ENCODE assay signal across 11 cellular contexts in the genomic region with DNA sequence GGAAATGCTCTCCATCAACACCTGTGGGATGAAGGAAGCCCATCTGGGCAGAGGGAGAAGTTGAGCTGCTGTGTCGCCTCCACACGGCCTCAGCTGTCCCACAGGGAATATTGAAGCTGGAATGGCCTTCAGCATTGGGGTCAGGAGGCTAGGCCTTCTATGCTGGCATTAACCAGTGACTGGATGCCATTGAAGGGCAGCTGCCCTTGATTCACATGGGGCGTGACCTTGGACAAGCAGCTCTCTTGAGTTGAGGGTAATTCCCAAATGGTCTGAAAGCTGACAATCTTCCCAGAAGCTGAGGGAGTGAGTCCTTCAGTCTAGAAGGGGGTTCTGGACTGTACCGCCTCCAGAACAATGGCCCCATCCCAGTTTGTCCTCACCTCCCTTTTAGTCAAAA. TPM values are rescaled to one million over a fixed set of nuclear protein-coding genes. Genes with fewer than 3 reads are reported as not detected.
A peak's percentile ranks its signal among the peaks of the same experiment; 100 is the strongest.
DNase-seq lines count a peak whose midpoint lies in the region; ATAC-seq and TF ChIP-seq lines count a peak whose summit lies in the region.
"Had no signal": no experiment of that assay in that cellular context is flagged by ENCODE, and none has a peak within 500 bp of the region (broad histone marks: within the 10 kb centered on the region; RNA-seq: fewer than 3 reads in every experiment).

No MANE protein-coding gene starts in this region.

- H3K9me2 ChIP-seq in HCT116 (ENCODE audit: insufficient read depth), result no peaks in the 10 kb centered on the region
- H3K9me2 ChIP-seq in hepatocyte (replicated peaks; ENCODE audit: insufficient read depth), result no peaks in the 10 kb centered on the region

- no peaks in the 10 kb centered on the region for H3K9me3 ChIP-seq in HCT116 (ENCODE audit: control insufficient read depth in 1 of 2, insufficient read depth in 1 of 2, low read depth in 1 of 2, low read length in 2 of 2)
- H3K9me3 ChIP-seq in hepatocyte (ENCODE audit: low read depth), result no peaks in the 10 kb centered on the region
- no peaks in the 10 kb centered on the region for H3K9me3 ChIP-seq in smooth muscle cell (replicated peaks; ENCODE audit: low read depth)
- no peaks in the 10 kb centered on the region for H3K9me3 ChIP-seq in MG63
- H3K9me3 ChIP-seq: ovary had no signal

- ATAC-seq in HCT116 (no peak), GM19463 (IDR thresholded peaks at IDR 0.05; ENCODE audit: unreplicated experiment) (no peak), HG02642 (IDR thresholded peaks at IDR 0.05; ENCODE audit: poor library complexity, unreplicated experiment) (no peak)

- H3K79me2 ChIP-seq in HCT116 (ENCODE audit: insufficient read depth, low read length), result peaks cover 15% of the 10 kb centered on the region; the same call in 1 of the 2 replicates
- peaks cover 28% of the 10 kb centered on the region for H3K79me2 ChIP-seq in hepatocyte
- H3K79me2 ChIP-seq in smooth muscle cell (ENCODE audit: low read depth), result peaks cover 18% of the 10 kb centered on the region

- DNase-seq in HCT116 (ENCODE audit: low read depth, low spot score) (no peak), hepatocyte (ENCODE audit: low spot score) (no peak), smooth muscle cell (lab: John Stamatoyannopoulos, UW; ENCODE audit: unreplicated experiment) (no peak), MG63 (no peak), CD1c-positive myeloid dendritic cell (ENCODE audit: extremely low spot score) (no peak)
- DNase-seq: NCI-H1694 had no signal

- H4K20me1 ChIP-seq in HCT116 (ENCODE audit: insufficient read depth) (no peaks in the 10 kb centered on the region), hepatocyte (ENCODE audit: insufficient read depth, poor library complexity, severe bottlenecking) (no peaks in the 10 kb centered on the region), smooth muscle cell (ENCODE audit: low read depth) (peaks cover 59% of the 10 kb centered on the region)

- H3K36me3 ChIP-seq in HCT116 (ENCODE audit: control insufficient read depth in 1 of 2, insufficient read depth in 2 of 2, low read length in 2 of 2) (peaks cover 7 to 12% of the 10 kb centered on the region in 2 experiments; a peak in 3 of 4 replicates), hepatocyte (replicated peaks; ENCODE audit: insufficient read depth, low read depth) (no peaks in the 10 kb centered on the region), smooth muscle cell (ENCODE audit: low read depth) (no peaks in the 10 kb centered on the region), MG63 (peaks cover 85% of the 10 kb centered on the region)
- H3K36me3 ChIP-seq: ovary had no signal

- H2AFZ ChIP-seq in HCT116 (ENCODE audit: low read depth, low read length, poor library complexity, severe bottlenecking) (no peak overlapping the region), hepatocyte (no peak overlapping the region), smooth muscle cell (ENCODE audit: low read depth) (no peak overlapping the region)

- RAD21 ChIA-PET in HCT116 (lab: Charles Lee; ENCODE audit: low non-redundant PET in 1 of 2, low total read pairs in 2 of 2, uncharacterized antibody in 2 of 2, unreplicated experiment in 2 of 2), result no interaction called here

- H3K27ac ChIP-seq in HCT116 (ENCODE audit: low read depth, low read length) (peak overlapping the region; percentile 95), VCaP (peak overlapping the region; percentile 79), hepatocyte (no peak overlapping the region), smooth muscle cell (ENCODE audit: low read depth) (no peak overlapping the region)

- POLR2A ChIA-PET in HCT116 (lab: Charles Lee), result interaction anchor here (0.9 kb wide), 1 partner anchor 13 kb away, joined by 3 read pairs; no protein-coding TSS in a partner anchor

- H3K4me2 ChIP-seq in HCT116 (ENCODE audit: low read length) (peak overlapping the region; percentile 98), hepatocyte (peak overlapping the region; percentile 82), smooth muscle cell (peak overlapping the region; percentile 98)

- H3K4me3 ChIP-seq in HCT116 (replicated peaks in 1 of 2; ENCODE audit: low read depth in 1 of 2, low read length in 2 of 2), result peak overlapping the region in 1 of 2 experiments; percentile 70; a peak in 2 of 4 replicates
- H3K4me3 ChIP-seq in hepatocyte, result no peak overlapping the region
- H3K4me3 ChIP-seq in smooth muscle cell, result no peak overlapping the region
- no peak overlapping the region for H3K4me3 ChIP-seq in MG63

- intact Hi-C loops in HCT116 (cut with micrococcal nuclease), result no loop called here

- CTCF ChIA-PET in HCT116 (lab: Charles Lee), result interaction anchor here (0.9 to 3.2 kb wide), 2 partner anchors 16 to 31 kb away, joined by 3 to 20 read pairs; no protein-coding TSS in a partner anchor

- H3K4me1 ChIP-seq in HCT116 (ENCODE audit: control insufficient read depth in 1 of 2, insufficient read depth in 2 of 2, low read length in 2 of 2) (peaks cover 25 to 55% of the 10 kb centered on the region in 2 experiments), hepatocyte (ENCODE audit: insufficient read depth) (peaks cover 41% of the 10 kb centered on the region), smooth muscle cell (ENCODE audit: low read depth) (peaks cover 25% of the 10 kb centered on the region)

- TF ChIP-seq RAD21 in HCT116 (IDR thresholded peaks at IDR 0.05; ENCODE audit: low read depth), result no peak

- TF ChIP-seq CTCF in HCT116 (IDR thresholded peaks at IDR 0.05 in 2 of 3, conservative IDR thresholded peaks at IDR 0.05 in 1 of 3; ENCODE audit: borderline replicate concordance in 1 of 3, insufficient read depth in 1 of 3, low read depth in 2 of 3, low read length in 2 of 3), result no peak
- no peak for TF ChIP-seq CTCF in VCaP (conservative IDR thresholded peaks at IDR 0.05)
- TF ChIP-seq CTCF in hepatocyte (IDR thresholded peaks at IDR 0.05; ENCODE audit: poor library complexity), result no peak
- TF ChIP-seq CTCF in smooth muscle cell (IDR thresholded peaks at IDR 0.05; ENCODE audit: borderline replicate concordance, insufficient read depth, poor library complexity, severe bottlenecking), result no peak

- H3K9ac ChIP-seq in HCT116 (ENCODE audit: low read length), result peak overlapping the region; percentile 82
- H3K9ac ChIP-seq in smooth muscle cell (ENCODE audit: low read depth), result no peak overlapping the region

- H3K27me3 ChIP-seq in HCT116 (ENCODE audit: insufficient read depth, low read length), result no peaks in the 10 kb centered on the region
- no peaks in the 10 kb centered on the region for H3K27me3 ChIP-seq in hepatocyte
- no peaks in the 10 kb centered on the region for H3K27me3 ChIP-seq in smooth muscle cell (ENCODE audit: low read depth)
- no peaks in the 10 kb centered on the region for H3K27me3 ChIP-seq in MG63
- H3K27me3 ChIP-seq: ovary had no signal

- H3F3A ChIP-seq in smooth muscle cell (ENCODE audit: low read depth), result peaks cover 38% of the 10 kb centered on the region

- no TSS peak for BruUV-seq in HCT116 (replicated peaks; lab: Mats Ljungman, UMichigan)

- TF ChIP-seq POLR2A in HCT116 (IDR thresholded peaks at IDR 0.05; ENCODE audit: borderline replicate concordance, extremely low read depth, insufficient read depth, insufficient read length), result no peak

- WGBS in hepatocyte (ENCODE audit: low lambda C conversion rate, missing lambda C conversion rate), result 93% methylated on average over 4 of the region's 4 CpGs
- WGBS in smooth muscle cell (ENCODE audit: low lambda C conversion rate), result 95% methylated on average over 4 of the region's 4 CpGs

TF ChIP-seq in HCT116, 20 proteins besides CTCF, POLR2A, EP300 and RAD21:
- TF ChIP-seq SRF (IDR thresholded peaks at IDR 0.05; ENCODE audit: low read depth), result no peak
- no peak for TF ChIP-seq EZH2 (IDR thresholded peaks at IDR 0.05)
- no peak for TF ChIP-seq POLR2AphosphoS5 (IDR thresholded peaks at IDR 0.05; ENCODE audit: low read depth, low read length)
- no peak for TF ChIP-seq FOSL1 (IDR thresholded peaks at IDR 0.05; ENCODE audit: low read depth)
- TF ChIP-seq, protein P1, sequence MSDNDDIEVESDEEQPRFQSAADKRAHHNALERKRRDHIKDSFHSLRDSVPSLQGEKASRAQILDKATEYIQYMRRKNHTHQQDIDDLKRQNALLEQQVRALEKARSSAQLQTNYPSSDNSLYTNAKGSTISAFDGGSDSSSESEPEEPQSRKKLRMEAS (IDR thresholded peaks at IDR 0.05), result no peak
- TF ChIP-seq JUND (IDR thresholded peaks at IDR 0.05), result no peak

RNA-seq across cellular contexts. Expression of a gene that starts 6.7 kb away (rescaled TPM):
- 37.9 TPM for total RNA-seq in HCT116 (2021; ENCODE audit: unreplicated experiment)
- polyA plus RNA-seq in HCT116 (2012), result 33.1 and 43.5 TPM in 2 replicates
- total RNA-seq in hepatocyte, result 4.3 and 6.3 TPM in 2 replicates
- polyA plus RNA-seq in hepatocyte, result 45.7 and 51.4 TPM in 2 replicates
- 8.1 and 12.2 TPM in 2 replicates for total RNA-seq in smooth muscle cell
- polyA plus RNA-seq in smooth muscle cell, result 52.8 and 54.0 TPM in 2 replicates
- 2.2 and 3.6 TPM in 2 replicates for total RNA-seq in MG63 (2014; rRNA removed; shearing (Covaris generic); ENCODE audit: low replicate concordance)

RNA-seq across cellular contexts. Expression of a gene that starts 22.5 kb away (rescaled TPM):
- total RNA-seq in HCT116 (2021; ENCODE audit: unreplicated experiment) (54.3 TPM), hepatocyte (26.2 and 28.3 TPM in 2 replicates), smooth muscle cell (0.40 and 0.90 TPM in 2 replicates)
- polyA plus RNA-seq in HCT116 (2012), result 54.5 and 58.3 TPM in 2 replicates
- polyA plus RNA-seq in hepatocyte (38.1 and 39.7 TPM in 2 replicates), smooth muscle cell (0.87 and 2.3 TPM in 2 replicates)
- total RNA-seq in MG63 (2014; rRNA removed; shearing (Covaris generic); ENCODE audit: low replicate concordance), result not detected in 2 replicates
- total RNA-seq: subcutaneous adipose tissue had no signal

RNA-seq across cellular contexts. Expression of a gene that starts 53.7 kb away (rescaled TPM):
- total RNA-seq in HCT116 (2021; ENCODE audit: unreplicated experiment), result 78.7 TPM
- polyA plus RNA-seq in HCT116 (2012), result 64.0 and 72.3 TPM in 2 replicates
- 53.3 and 77.1 TPM in 2 replicates for total RNA-seq in hepatocyte
- 34.7 and 41.8 TPM in 2 replicates for polyA plus RNA-seq in hepatocyte
- total RNA-seq in smooth muscle cell, result 1.7 and 5.0 TPM in 2 replicates
- 1.5 and 6.4 TPM in 2 replicates for polyA plus RNA-seq in smooth muscle cell
- total RNA-seq in MG63 (2014; rRNA removed; shearing (Covaris generic); ENCODE audit: low replicate concordance), result 4.1 and 6.1 TPM in 2 replicates

RNA-seq across cellular contexts. Expression of a gene that starts 56.3 kb away (rescaled TPM):
- not detected for total RNA-seq in HCT116 (2021; ENCODE audit: unreplicated experiment)
- not detected in 2 replicates for polyA plus RNA-seq in HCT116 (2012)
- 0.73 TPM in 1 of 2 replicates, not detected in the other for total RNA-seq in hepatocyte
- polyA plus RNA-seq in hepatocyte, result not detected in 2 replicates
- not detected in 2 replicates for total RNA-seq in smooth muscle cell
- not detected in 2 replicates for polyA plus RNA-seq in smooth muscle cell
- 0.92 TPM in 1 of 2 replicates, not detected in the other for total RNA-seq in MG63 (2014; rRNA removed; shearing (Covaris generic); ENCODE audit: low replicate concordance)
- total RNA-seq: ovary, subcutaneous adipose tissue had no signal
- polyA plus RNA-seq: ovary had no signal

Comparison
In these comparisons a context has a peak if more than half of its experiments do, and no peak if none do; other contexts are left out.
1. H3K27ac ChIP-seq: peak in HCT116 (single experiment) and VCaP (single experiment); none in hepatocyte (single experiment) and smooth muscle cell (single experiment).
2. RNA of a gene that starts 22.5 kb away (total RNA-seq): 54.3 TPM in HCT116 (single experiment) and 26.2 to 28.3 TPM in hepatocyte; 0.40 to 0.90 TPM in smooth muscle cell and not detected in MG63; every median in the first group is over 10 times any median in the second.
3. Peak in every context shown above with its lines, with median percentiles within 50 percentile points of each other: H3K4me2 ChIP-seq.